Comparison of ENCODE assay signal across 8 cellular contexts in the genomic region with DNA sequence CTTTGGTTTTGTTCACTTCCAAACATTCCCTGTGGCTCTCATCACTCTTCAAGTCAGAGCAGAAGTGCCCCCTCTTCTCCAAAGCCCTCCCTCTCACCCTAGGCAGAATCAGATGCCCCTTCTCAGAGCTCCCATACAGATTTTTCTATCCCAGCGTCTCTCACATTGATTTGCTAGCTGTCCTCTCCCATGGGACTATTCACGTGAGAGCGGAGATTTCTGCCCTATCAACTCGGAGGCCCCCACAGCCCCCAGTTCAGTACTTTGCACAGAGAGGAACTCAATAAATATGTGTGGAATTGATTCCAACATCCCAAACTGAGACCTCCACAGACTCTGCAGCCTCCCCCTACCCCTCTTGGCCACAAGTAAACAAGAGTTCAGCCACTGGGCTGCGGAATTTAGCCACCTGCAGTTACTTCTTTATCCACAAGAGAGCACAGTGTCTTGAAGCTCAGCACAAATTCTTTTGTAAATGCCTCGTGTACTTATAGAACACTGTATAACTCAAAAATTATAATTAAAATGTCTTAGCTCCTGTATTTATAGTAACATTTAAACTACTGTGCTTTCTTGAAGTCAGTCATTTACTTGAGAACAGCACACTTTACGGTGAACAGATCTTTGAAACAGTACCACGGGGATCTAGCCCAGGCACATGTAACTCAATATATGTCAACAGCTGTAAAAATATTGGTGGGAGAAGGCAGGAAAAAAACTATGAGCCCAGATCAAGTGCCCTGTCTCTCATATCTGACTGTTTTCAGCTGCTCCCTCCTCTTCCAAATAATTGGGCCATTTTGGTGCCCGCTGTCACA.
DNase-seq lines count a peak whose midpoint lies in the region; ATAC-seq, FAIRE-seq and TF ChIP-seq lines count a peak whose summit lies in the region.

No MANE protein-coding gene starts in this region.

- H3K9me3 ChIP-seq in adipocyte (ENCODE audit: control insufficient read depth, low read length), result no peaks in the 10 kb centered on the region
- no peaks in the 10 kb centered on the region for H3K9me3 ChIP-seq in right lobe of liver
- H3K9me3 ChIP-seq in pancreas, result no peaks in the 10 kb centered on the region
- no peaks in the 10 kb centered on the region for H3K9me3 ChIP-seq in effector memory CD4-positive, alpha-beta T cell (ENCODE audit: control insufficient read depth, low read length)

- intact Hi-C loops in right lobe of liver (cut with DNase I), result no loop called here
- intact Hi-C loops in pancreas (cut with DNase I), result no loop called here

- H3K27me3 ChIP-seq in adipocyte (replicated peaks; ENCODE audit: control insufficient read depth, insufficient read depth, low read length) (no peaks in the 10 kb centered on the region), right lobe of liver (no peaks in the 10 kb centered on the region), pancreas (no peaks in the 10 kb centered on the region)
- H3K27me3 ChIP-seq in effector memory CD4-positive, alpha-beta T cell (replicated peaks; ENCODE audit: control insufficient read depth, insufficient read depth, low read length, poor library complexity, severe bottlenecking), result no peaks in the 10 kb centered on the region

- H3K4me3 ChIP-seq in adipocyte (ENCODE audit: low read length) (no peak overlapping the region), right lobe of liver (no peak overlapping the region), pancreas (no peak overlapping the region)
- H3K4me3 ChIP-seq in effector memory CD4-positive, alpha-beta T cell (ENCODE audit: insufficient read depth, low read depth, low read length, poor library complexity, severe bottlenecking), result no peak overlapping the region

- 53% methylated on average over 9 of the region's 9 CpGs for WGBS in right lobe of liver (ENCODE audit: insufficient coverage, low coverage, low lambda C conversion rate, missing lambda C conversion rate)
- 57 to 63% methylated on average over 9 of the region's 9 CpGs for WGBS in pancreas, 2 donors

- no peak overlapping the region for H3K27ac ChIP-seq in C4-2B
- H3K27ac ChIP-seq in right lobe of liver, result no peak overlapping the region
- no peak overlapping the region for H3K27ac ChIP-seq in pancreas
- no peak overlapping the region for H3K27ac ChIP-seq in effector memory CD4-positive, alpha-beta T cell (ENCODE audit: insufficient read depth, low read length, poor library complexity, severe bottlenecking)

- ATAC-seq in right lobe of liver (peak; percentile 28 to 67 (median 50)), HG03196 (IDR thresholded peaks at IDR 0.05; ENCODE audit: unreplicated experiment) (no peak), pancreas (no peak)

- H3K9ac ChIP-seq in adipocyte (ENCODE audit: low read length), result no peak overlapping the region

- peak; percentile 5 for DNase-seq in M059J (ENCODE audit: low read depth)
- peak; percentile 68 for DNase-seq in adipocyte (ENCODE audit: low read depth)
- DNase-seq in right lobe of liver, result no peak
- DNase-seq in middle frontal gyrus (ENCODE audit: extremely low spot score, low spot score), result no peak
- DNase-seq in pancreas, result no peak
- no peak for DNase-seq in effector memory CD4-positive, alpha-beta T cell

- H3K4me1 ChIP-seq in adipocyte (ENCODE audit: control insufficient read depth, insufficient read depth, low read length) (peaks cover 27% of the 10 kb centered on the region), right lobe of liver (no peaks in the 10 kb centered on the region), pancreas (no peaks in the 10 kb centered on the region)
- H3K4me1 ChIP-seq in effector memory CD4-positive, alpha-beta T cell (ENCODE audit: control insufficient read depth, insufficient read depth, low read length, poor library complexity, severe bottlenecking), result no peaks in the 10 kb centered on the region

- TF ChIP-seq CTCF in C4-2B (conservative IDR thresholded peaks at IDR 0.05) (peak; percentile 62), right lobe of liver (IDR thresholded peaks at IDR 0.05) (peak; percentile 34 to 53 (median 45)), pancreas (IDR thresholded peaks at IDR 0.05) (peak in 1 of 4 donors; percentile 26)

- H3K36me3 ChIP-seq in adipocyte (ENCODE audit: control insufficient read depth, insufficient read depth, low read length, severe bottlenecking), result no peaks in the 10 kb centered on the region
- no peaks in the 10 kb centered on the region for H3K36me3 ChIP-seq in right lobe of liver
- H3K36me3 ChIP-seq in pancreas, result no peaks in the 10 kb centered on the region
- H3K36me3 ChIP-seq in effector memory CD4-positive, alpha-beta T cell (ENCODE audit: control insufficient read depth, insufficient read depth, low read length), result no peaks in the 10 kb centered on the region

- no peak for TF ChIP-seq POLR2A in right lobe of liver (IDR thresholded peaks at IDR 0.05)

- no peak for FAIRE-seq in pancreas (lab: Jason Lieb, UNC)

Comparison
In these comparisons a context has a peak if more than half of its experiments do, and no peak if none do; other contexts are left out.
1. DNase-seq: peak in M059J (single experiment) and adipocyte (single experiment); none in right lobe of liver (0 of 3), middle frontal gyrus (single experiment), pancreas (0 of 6) and effector memory CD4-positive, alpha-beta T cell (0 of 3).
2. ATAC-seq: peak in right lobe of liver (4 of 4); none in HG03196 (single experiment) and pancreas (0 of 4).